Comparison of ENCODE assay signal across 8 cellular contexts in genomic region chr1:153223040-153223891, GRCh38. TPM values are rescaled to one million over a fixed set of nuclear protein-coding genes. Genes with fewer than 3 reads are reported as not detected.
DNase-seq lines count a peak whose midpoint lies in the region; ATAC-seq and TF ChIP-seq lines count a peak whose summit lies in the region.
"Not testable (repeated sequence)": the region's sequence is repeated elsewhere in the genome, so short reads cannot be mapped to it uniquely, and the experiment has no call there.

No MANE protein-coding gene starts in this region.

- POLR2A ChIA-PET in naive thymus-derived CD4-positive, alpha-beta T cell (lab: Charles Lee): not testable (repeated sequence)

- H3K36me3 ChIP-seq in MG63; fibroblast of lung (ENCODE audit: control insufficient read depth, insufficient read depth, low read length); naive thymus-derived CD4-positive, alpha-beta T cell (ENCODE audit: control insufficient read depth in 2 of 3, insufficient read depth in 3 of 3, low read length in 3 of 3): not testable (repeated sequence)

- not testable (repeated sequence) for H3K9ac ChIP-seq in fibroblast of lung (ENCODE audit: insufficient read depth, low read length)

- CTCF ChIA-PET in naive thymus-derived CD4-positive, alpha-beta T cell (lab: Charles Lee): not testable (repeated sequence)

- not testable (repeated sequence) for H3K4me2 ChIP-seq in fibroblast of lung (ENCODE audit: extremely low read depth, insufficient read depth, low read length)

- H3K4me3 ChIP-seq in MG63; fibroblast of lung (replicated peaks in 1 of 4; ENCODE audit: control extremely low read depth in 1 of 4, insufficient read depth in 1 of 4, low read depth in 3 of 4, low read length in 4 of 4); naive thymus-derived CD4-positive, alpha-beta T cell (ENCODE audit: low read length): not testable (repeated sequence)

- H3K27me3 Mint-ChIP-seq in activated T-cell treated with anti-CD3 and anti-CD28 coated beads, Interleukin-2, amount 50 U/mL, for 4 hours (ENCODE audit: low read depth): peaks cover 17% of the 10 kb centered on the region
- H3K27me3 Mint-ChIP-seq in naive thymus-derived CD4-positive, alpha-beta T cell: peaks cover 3 to 17% (median 11%) of the 10 kb centered on the region in 5 donors

- not testable (repeated sequence) for H3K27me3 ChIP-seq in MG63; fibroblast of lung (ENCODE audit: control insufficient read depth, insufficient read depth, low read length); naive thymus-derived CD4-positive, alpha-beta T cell (ENCODE audit: control insufficient read depth in 2 of 2, insufficient read depth in 2 of 2, low read length in 2 of 2)

- not testable (repeated sequence) for H3K9me3 ChIP-seq in MG63; fibroblast of lung (ENCODE audit: control insufficient read depth, insufficient read depth, low read depth, low read length); naive thymus-derived CD4-positive, alpha-beta T cell (ENCODE audit: control insufficient read depth in 2 of 3, low read length in 3 of 3)

- ATAC-seq in activated T-cell treated with anti-CD3 and anti-CD28 coated beads, Interleukin-2, amount 50 U/mL, for 4 hours: peak in 1 of 2 donors; percentile 65
- peak; percentile 67 for ATAC-seq in naive thymus-derived CD4-positive, alpha-beta T cell
- peak; percentile 74 for ATAC-seq in stimulated activated effector memory CD8-positive, alpha-beta T cell treated with anti-CD3 and anti-CD28 coated beads, Interleukin-12 subunit alpha, Interleukin-12 subunit beta, amount 100 ng/mL, for 72 hours

- not testable (repeated sequence) for H3K4me3 Mint-ChIP-seq in activated T-cell treated with anti-CD3 and anti-CD28 coated beads, Interleukin-2, amount 50 U/mL, for 4 hours; naive thymus-derived CD4-positive, alpha-beta T cell; stimulated activated effector memory CD8-positive, alpha-beta T cell treated with anti-CD3 and anti-CD28 coated beads, Interleukin-12 subunit alpha, Interleukin-12 subunit beta, amount 100 ng/mL, for 72 hours

- peak; percentile 54 to 55 for TF ChIP-seq CTCF in fibroblast of lung (conservative IDR thresholded peaks at IDR 0.05 in 1 of 2, IDR thresholded peaks at IDR 0.05 in 1 of 2; ENCODE audit: low read depth in 1 of 2, low read length in 2 of 2)

- not testable (repeated sequence) for H3K36me3 Mint-ChIP-seq in activated T-cell treated with anti-CD3 and anti-CD28 coated beads, Interleukin-2, amount 50 U/mL, for 4 hours (ENCODE audit: insufficient read depth); naive thymus-derived CD4-positive, alpha-beta T cell; stimulated activated effector memory CD8-positive, alpha-beta T cell treated with anti-CD3 and anti-CD28 coated beads, Interleukin-12 subunit alpha, Interleukin-12 subunit beta, amount 100 ng/mL, for 72 hours

- H4K20me1 ChIP-seq in fibroblast of lung (ENCODE audit: control insufficient read depth, extremely low read depth, insufficient read depth, low read length): not testable (repeated sequence)

- not testable (repeated sequence) for H3K4me1 Mint-ChIP-seq in activated T-cell treated with anti-CD3 and anti-CD28 coated beads, Interleukin-2, amount 50 U/mL, for 4 hours (ENCODE audit: low read depth); naive thymus-derived CD4-positive, alpha-beta T cell; stimulated activated effector memory CD8-positive, alpha-beta T cell treated with anti-CD3 and anti-CD28 coated beads, Interleukin-12 subunit alpha, Interleukin-12 subunit beta, amount 100 ng/mL, for 72 hours

- H3K27ac Mint-ChIP-seq in naive thymus-derived CD4-positive, alpha-beta T cell: peak overlapping the region in 1 of 9 donors; percentile 33
- H3K27ac Mint-ChIP-seq in stimulated activated effector memory CD8-positive, alpha-beta T cell treated with anti-CD3 and anti-CD28 coated beads, Interleukin-12 subunit alpha, Interleukin-12 subunit beta, amount 100 ng/mL, for 72 hours: not testable (repeated sequence)

- not testable (repeated sequence) for H3K79me2 ChIP-seq in fibroblast of lung (ENCODE audit: control insufficient read depth, insufficient read depth, low read length)

- H3K27ac ChIP-seq in fibroblast of lung (ENCODE audit: insufficient read depth, low read length); naive thymus-derived CD4-positive, alpha-beta T cell (ENCODE audit: low read depth, low read length): not testable (repeated sequence)

- not testable (repeated sequence) for H3K4me1 ChIP-seq in fibroblast of lung (ENCODE audit: control insufficient read depth, extremely low read depth, insufficient read depth, low read length); naive thymus-derived CD4-positive, alpha-beta T cell (ENCODE audit: control insufficient read depth in 2 of 2, insufficient read depth in 2 of 2, low read length in 2 of 2)

- DNase-seq in DMS 273 (lab: John Stamatoyannopoulos, UW; ENCODE audit: unreplicated experiment) (peak; percentile 80), GOT3 (lab: John Stamatoyannopoulos, UW) (peak; percentile 6), MG63 (peak; percentile 56), RKO (ENCODE audit: low spot score) (peak; percentile 44), fibroblast of lung (ENCODE audit: low read depth in 2 of 2) (peak; percentile 10 to 48)
- peak; percentile 31 for DNase-seq in activated T-cell treated with anti-CD3 and anti-CD28 coated beads, Interleukin-2, amount 50 U/mL, for 4 hours
- DNase-seq in naive thymus-derived CD4-positive, alpha-beta T cell: peak in 7 of 9 donors; percentile 16 to 43 (median 29)
- peak; percentile 30 to 73 for DNase-seq in stimulated activated effector memory CD8-positive, alpha-beta T cell treated with anti-CD3 and anti-CD28 coated beads, Interleukin-12 subunit alpha, Interleukin-12 subunit beta, amount 100 ng/mL, for 72 hours (ENCODE audit: low spot score in 2 of 2)

- not testable (repeated sequence) for H2AFZ ChIP-seq in fibroblast of lung (ENCODE audit: low read length)

- intact Hi-C loops in naive thymus-derived CD4-positive, alpha-beta T cell (cut with micrococcal nuclease): loop anchor here (1.0 to 2.0 kb wide), 2 partner anchors 354 kb away; no protein-coding TSS in a partner anchor

- not testable (repeated sequence) for H3K9me3 Mint-ChIP-seq in activated T-cell treated with anti-CD3 and anti-CD28 coated beads, Interleukin-2, amount 50 U/mL, for 4 hours; naive thymus-derived CD4-positive, alpha-beta T cell; stimulated activated effector memory CD8-positive, alpha-beta T cell treated with anti-CD3 and anti-CD28 coated beads, Interleukin-12 subunit alpha, Interleukin-12 subunit beta, amount 100 ng/mL, for 72 hours

RNA-seq across cellular contexts. Expression of gene PRR9, which starts 5.9 kb away (rescaled TPM):
- total RNA-seq in MG63 (2014; rRNA removed; shearing (Covaris generic); ENCODE audit: low replicate concordance): 0.07 and 1.0 TPM in 2 replicates
- total RNA-seq in activated T-cell treated with anti-CD3 and anti-CD28 coated beads, Interleukin-2, amount 50 U/mL, for 4 hours: not detected
- total RNA-seq in fibroblast of lung: not detected in 2 replicates
- polyA plus RNA-seq in fibroblast of lung: not detected in 2 replicates
- not detected in 2 replicates for polyA plus RNA-seq in fibroblast of lung (2012)
- polyA minus RNA-seq in fibroblast of lung (ENCODE audit: low replicate concordance): not detected in 2 replicates
- not detected for total RNA-seq in naive thymus-derived CD4-positive, alpha-beta T cell
- polyA plus RNA-seq in naive thymus-derived CD4-positive, alpha-beta T cell: not detected

RNA-seq across cellular contexts. Expression of gene LELP1, which starts 20.0 kb away (rescaled TPM):
- not detected in 2 replicates for total RNA-seq in MG63 (2014; rRNA removed; shearing (Covaris generic); ENCODE audit: low replicate concordance)
- not detected for total RNA-seq in activated T-cell treated with anti-CD3 and anti-CD28 coated beads, Interleukin-2, amount 50 U/mL, for 4 hours
- total RNA-seq in fibroblast of lung: not detected in 2 replicates
- not detected in 2 replicates for polyA plus RNA-seq in fibroblast of lung
- polyA plus RNA-seq in fibroblast of lung (2012): not detected in 2 replicates
- not detected in 2 replicates for polyA minus RNA-seq in fibroblast of lung (ENCODE audit: low replicate concordance)
- total RNA-seq in naive thymus-derived CD4-positive, alpha-beta T cell: not detected
- polyA plus RNA-seq in naive thymus-derived CD4-positive, alpha-beta T cell: not detected

RNA-seq across cellular contexts. Expression of gene LORICRIN, which starts 36.2 kb away (rescaled TPM):
- not detected in 2 replicates for total RNA-seq in MG63 (2014; rRNA removed; shearing (Covaris generic); ENCODE audit: low replicate concordance)
- total RNA-seq in activated T-cell treated with anti-CD3 and anti-CD28 coated beads, Interleukin-2, amount 50 U/mL, for 4 hours: not detected
- total RNA-seq in fibroblast of lung: not detected in 2 replicates
- not detected in 2 replicates for polyA plus RNA-seq in fibroblast of lung
- polyA plus RNA-seq in fibroblast of lung (2012): not detected in 2 replicates
- polyA minus RNA-seq in fibroblast of lung (ENCODE audit: low replicate concordance): not detected in 2 replicates
- total RNA-seq in naive thymus-derived CD4-positive, alpha-beta T cell: not detected
- polyA plus RNA-seq in naive thymus-derived CD4-positive, alpha-beta T cell: not detected

Comparison
In these comparisons a context has a peak if more than half of its experiments do, and no peak if none do; other contexts are left out.
1. DNase-seq: peak in every context shown above with its lines; median percentile 80 in DMS 273; 56 in MG63; 52 in stimulated activated effector memory CD8-positive, alpha-beta T cell treated with anti-CD3 and anti-CD28 coated beads, Interleukin-12 subunit alpha, Interleukin-12 subunit beta, amount 100 ng/mL, for 72 hours; 44 in RKO; 31 in activated T-cell treated with anti-CD3 and anti-CD28 coated beads, Interleukin-2, amount 50 U/mL, for 4 hours; 29 in fibroblast of lung; 29 in naive thymus-derived CD4-positive, alpha-beta T cell; 6 in GOT3.